ENCODE assay signal across 8 cellular contexts in the genomic region with DNA sequence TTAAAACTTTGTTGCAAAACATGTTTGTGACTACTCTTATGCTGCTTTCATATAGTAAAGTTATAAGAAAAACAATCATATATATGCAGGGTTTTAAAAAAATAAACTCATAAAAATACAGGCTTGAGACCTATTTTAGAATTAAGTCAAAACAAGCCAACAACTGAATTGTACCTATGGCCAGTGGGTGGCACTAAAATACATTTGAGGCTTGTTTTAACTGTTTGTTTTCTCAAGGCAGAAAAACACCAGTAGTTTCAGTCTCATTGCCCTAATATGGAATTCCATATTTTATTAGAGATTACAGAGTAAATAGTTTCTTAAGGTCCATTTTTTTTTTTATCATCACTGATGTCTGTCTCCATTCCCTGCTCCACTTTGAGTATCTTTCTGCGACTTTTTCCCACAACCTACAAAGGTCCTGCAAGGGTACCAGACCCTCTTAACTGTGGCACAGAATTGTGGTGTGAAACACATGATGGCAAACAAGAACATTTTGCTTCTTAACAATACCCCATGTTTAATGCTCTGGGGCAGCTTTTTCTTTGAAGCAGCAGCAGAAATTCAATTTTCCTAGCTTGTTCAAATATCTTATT. TPM values are rescaled to one million over a fixed set of nuclear protein-coding genes. Genes with fewer than 3 reads are reported as not detected.
DNase-seq lines count a peak whose midpoint lies in the region; ATAC-seq and TF ChIP-seq lines count a peak whose summit lies in the region.

No MANE protein-coding gene starts in this region.

- POLR2A ChIA-PET in BJ (lab: Charles Lee) = no interaction called here

- no peak overlapping the region for H3K4me3 Mint-ChIP-seq in nephron progenitor cell

- peaks cover 8% of the 10 kb centered on the region for H3K36me3 ChIP-seq in BJ (ENCODE audit: control insufficient read depth, insufficient read depth, low read length)

- CTCF ChIA-PET in BJ (lab: Yijun Ruan, JAX) = interaction anchor here (0.7 to 1.4 kb wide), 9 partner anchors 8 to 160 kb away, joined by 3 to 10 read pairs (median 4); a partner anchor contains a TSS

- ATAC-seq in GM18511 (IDR thresholded peaks at IDR 0.05; ENCODE audit: unreplicated experiment) (peak; percentile 54), HG02678 (IDR thresholded peaks at IDR 0.05; ENCODE audit: unreplicated experiment) (no peak)

- H3K4me1 Mint-ChIP-seq in nephron progenitor cell = peaks cover 7% of the 10 kb centered on the region

- H3K27me3 ChIP-seq in BJ (ENCODE audit: control insufficient read depth, insufficient read depth, low read length) = no peaks in the 10 kb centered on the region

- no peaks in the 10 kb centered on the region for H3K36me3 Mint-ChIP-seq in nephron progenitor cell (ENCODE audit: low read depth)

- H3K27ac Mint-ChIP-seq in nephron progenitor cell = no peak overlapping the region

- peaks cover 8% of the 10 kb centered on the region for H3K27me3 Mint-ChIP-seq in nephron progenitor cell (ENCODE audit: low read depth, poor library complexity)

- H3K4me3 ChIP-seq in BJ (ENCODE audit: low read depth, low read length) = no peak overlapping the region

- DNase-seq in BJ (ENCODE audit: low read depth) (no peak), NCI-H526 treated with DMSO at 0.1 percent for 48 hours (lab: John Stamatoyannopoulos, UW) (peak; percentile 54), dedifferentiated amniotic fluid mesenchymal stem cell (ENCODE audit: extremely low spot score) (peak; percentile 51), nephron progenitor cell (no peak), ecto neural progenitor cell (ENCODE audit: low spot score) (no peak), GM19240 (ENCODE audit: insufficient read length, low spot score) (no peak)

- no peaks in the 10 kb centered on the region for H3K9me3 Mint-ChIP-seq in nephron progenitor cell

- TF ChIP-seq CTCF in BJ (IDR thresholded peaks at IDR 0.05; ENCODE audit: insufficient read depth, low read depth, low read length) (peak; percentile 61), nephron progenitor cell (IDR thresholded peaks at IDR 0.05) (peak; percentile 35)

RNA-seq across cellular contexts. Expression of a gene that starts 8.5 kb away (rescaled TPM):
- 0.85 and 1.1 TPM in 2 replicates for polyA plus RNA-seq in BJ (2011; rRNA removed)
- polyA minus RNA-seq in BJ (2011; rRNA and poly(A)+ RNA removed) = 1.3 and 1.6 TPM in 2 replicates

RNA-seq across cellular contexts. Expression of a gene that starts 29.6 kb away (rescaled TPM):
- polyA plus RNA-seq in BJ (2011; rRNA removed) = 15.4 and 18.8 TPM in 2 replicates
- polyA minus RNA-seq in BJ (2011; rRNA and poly(A)+ RNA removed) = 8.8 and 9.1 TPM in 2 replicates

RNA-seq across cellular contexts. Expression of a gene that starts 46.7 kb away (rescaled TPM):
- polyA plus RNA-seq in BJ (2011; rRNA removed) = 27.7 and 57.5 TPM in 2 replicates
- polyA minus RNA-seq in BJ (2011; rRNA and poly(A)+ RNA removed) = 4.6 and 4.7 TPM in 2 replicates

Comparison
In these comparisons a context has a peak if more than half of its experiments do, and no peak if none do; other contexts are left out.
1. DNase-seq: peak in NCI-H526 treated with DMSO at 0.1 percent for 48 hours (single experiment) and dedifferentiated amniotic fluid mesenchymal stem cell (single experiment); none in BJ (single experiment), nephron progenitor cell (single experiment), ecto neural progenitor cell (single experiment) and GM19240 (single experiment).